In genomic region chr11:114061053-114062049, GRCh38 we compare ENCODE assay signal across 8 cellular contexts. TPM values are rescaled to one million over a fixed set of nuclear protein-coding genes. Genes with fewer than 3 reads are reported as not detected.
DNase-seq lines count a peak whose midpoint lies in the region; ATAC-seq and TF ChIP-seq lines count a peak whose summit lies in the region.

No MANE protein-coding gene starts in this region.

- no peaks in the 10 kb centered on the region for H3K9me2 ChIP-seq in OCI-LY1 (ENCODE audit: low read depth, low read length)

- no peaks in the 10 kb centered on the region for H3K79me2 ChIP-seq in OCI-LY1 (ENCODE audit: insufficient read depth, low read length)

- DNase-seq in G401 (ENCODE audit: low spot score) (peak; percentile 68), vagina (ENCODE audit: extremely low spot score in 2 of 2) (no peak)
- no peak for DNase-seq in effector memory CD4-positive, alpha-beta T cell

- TF ChIP-seq CTCF in OCI-LY1 (IDR thresholded peaks at IDR 0.05; ENCODE audit: low read length): no peak
- no peak for TF ChIP-seq CTCF in vagina (IDR thresholded peaks at IDR 0.05)

- H3K27me3 ChIP-seq in OCI-LY1 (ENCODE audit: insufficient read depth, low read length): peaks cover 4% of the 10 kb centered on the region; the same call in 1 of the 2 replicates
- no peaks in the 10 kb centered on the region for H3K27me3 ChIP-seq in effector memory CD4-positive, alpha-beta T cell (replicated peaks; ENCODE audit: control insufficient read depth, insufficient read depth, low read length, poor library complexity, severe bottlenecking)
- H3K27me3 ChIP-seq in mononuclear cell (ENCODE audit: insufficient read depth, low read length): peaks cover 37% of the 10 kb centered on the region
- H3K27me3 ChIP-seq in vagina: no peaks in the 10 kb centered on the region

- in situ Hi-C loops in G401 (cut with HindIII; ENCODE audit: low sequenced_read_pairs): no loop called here

- H3K36me3 ChIP-seq in OCI-LY1 (ENCODE audit: insufficient read depth, low read length) (no peaks in the 10 kb centered on the region), vagina (peaks cover 4 to 36% of the 10 kb centered on the region in 2 donors)
- no peaks in the 10 kb centered on the region for H3K36me3 ChIP-seq in effector memory CD4-positive, alpha-beta T cell (ENCODE audit: control insufficient read depth, insufficient read depth, low read length)

- H4K20me1 ChIP-seq in OCI-LY1 (ENCODE audit: insufficient read depth, low read length): no peaks in the 10 kb centered on the region

- H3K27ac ChIP-seq in OCI-LY1 (ENCODE audit: low read depth, low read length, poor library complexity, severe bottlenecking) (no peak overlapping the region), vagina (peak overlapping the region; percentile 96)
- H3K27ac ChIP-seq in effector memory CD4-positive, alpha-beta T cell (ENCODE audit: insufficient read depth, low read length, poor library complexity, severe bottlenecking): peak overlapping the region; percentile 66

- TF ChIP-seq POLR2A in vagina (IDR thresholded peaks at IDR 0.05): no peak

- H2AFZ ChIP-seq in OCI-LY1 (ENCODE audit: low read length): no peak overlapping the region

- ATAC-seq in HG02852 (IDR thresholded peaks at IDR 0.05; ENCODE audit: unreplicated experiment) (no peak), GM18498 (IDR thresholded peaks at IDR 0.05; ENCODE audit: unreplicated experiment) (no peak), HG03159 (IDR thresholded peaks at IDR 0.05; ENCODE audit: unreplicated experiment) (no peak)

- H3K4me3 ChIP-seq in OCI-LY1 (ENCODE audit: low read depth, low read length, poor library complexity, severe bottlenecking): peak overlapping the region; percentile 49
- peak overlapping the region; percentile 73 for H3K4me3 ChIP-seq in effector memory CD4-positive, alpha-beta T cell (ENCODE audit: insufficient read depth, low read depth, low read length, poor library complexity, severe bottlenecking)
- peak overlapping the region; percentile 55 for H3K4me3 ChIP-seq in mononuclear cell (ENCODE audit: low read length)
- peak overlapping the region; percentile 81 to 97 for H3K4me3 ChIP-seq in vagina

- H3F3A ChIP-seq in OCI-LY1 (ENCODE audit: insufficient read depth, low read length): no peaks in the 10 kb centered on the region

- peak overlapping the region; percentile 54; the same call in 1 of the 2 replicates for H3K4me2 ChIP-seq in OCI-LY1 (ENCODE audit: low read length)

- H3K4me1 ChIP-seq in OCI-LY1 (ENCODE audit: insufficient read depth, low read length, severe bottlenecking): no peaks in the 10 kb centered on the region
- peaks cover 18% of the 10 kb centered on the region for H3K4me1 ChIP-seq in effector memory CD4-positive, alpha-beta T cell (ENCODE audit: control insufficient read depth, insufficient read depth, low read length, poor library complexity, severe bottlenecking)
- H3K4me1 ChIP-seq in mononuclear cell (ENCODE audit: insufficient read depth, low read length): peaks cover 25% of the 10 kb centered on the region
- H3K4me1 ChIP-seq in vagina: peaks cover 61% of the 10 kb centered on the region

- H3K9me3 ChIP-seq in OCI-LY1 (ENCODE audit: low read length) (no peaks in the 10 kb centered on the region), mononuclear cell (ENCODE audit: low read depth, low read length) (no peaks in the 10 kb centered on the region), vagina (no peaks in the 10 kb centered on the region)
- no peaks in the 10 kb centered on the region for H3K9me3 ChIP-seq in effector memory CD4-positive, alpha-beta T cell (ENCODE audit: control insufficient read depth, low read length)

- intact Hi-C loops in vagina (cut with DNase I): loop anchor here (2.0 to 5.0 kb wide), 3 partner anchors 95 to 191 kb away; no protein-coding TSS in a partner anchor

- no peak overlapping the region for H3K9ac ChIP-seq in OCI-LY1 (ENCODE audit: low read length)

RNA-seq across cellular contexts. Expression of gene ZBTB16, which starts 1.8 kb away (rescaled TPM):
- not detected in 2 replicates for total RNA-seq in G401 (2014; rRNA removed; shearing (Covaris generic))
- total RNA-seq in mononuclear cell: 23.3 TPM
- total RNA-seq in vagina: 243 TPM

Comparison
In these comparisons a context has a peak if more than half of its experiments do, and no peak if none do; other contexts are left out.
1. RNA of gene ZBTB16, which starts 1.8 kb away (total RNA-seq): 243 TPM in vagina (single experiment) and 23.3 TPM in mononuclear cell (single experiment); not detected in G401; every median in the first group is over 10 times any median in the second.
2. Peak in every context shown above with its lines, with median percentiles within 50 percentile points of each other: H3K4me3 ChIP-seq.